Comparison of ENCODE assay signal across 14 cellular contexts in genomic region chr17:2061441-2061797, GRCh38. TPM values are rescaled to one million over a fixed set of nuclear protein-coding genes. Genes with fewer than 3 reads are reported as not detected.
DNase-seq lines count a peak whose midpoint lies in the region; ATAC-seq and TF ChIP-seq lines count a peak whose summit lies in the region.
"Had no signal": no experiment of that assay in that cellular context is flagged by ENCODE, and none has a peak within 500 bp of the region (broad histone marks: within the 10 kb centered on the region; RNA-seq: fewer than 3 reads in every experiment).

No MANE protein-coding gene starts in this region.

- peaks cover 0 to 95% (median 9%) of the 10 kb centered on the region in 9 donors for H3K36me3 ChIP-seq in heart right ventricle
- H3K36me3 ChIP-seq in rectal smooth muscle tissue (ENCODE audit: control insufficient read depth, insufficient read depth, low read length) = peaks cover 3% of the 10 kb centered on the region
- H3K36me3 ChIP-seq in vagina = peaks cover 0 to 23% of the 10 kb centered on the region in 2 donors

- intact Hi-C loops in heart right ventricle (cut with DNase I) (loop anchor here in 4 of 10 donors (5.0 to 10.0 kb wide), 4 partner anchors 111 to 343 kb away; partner anchors contain the start of gene MNT (in 1 of the 4)), left ventricle myocardium superior (cut with micrococcal nuclease) (no loop called here), left cardiac atrium (cut with DNase I) (loop anchor here in 1 of 2 donors (5.0 kb wide), 1 partner anchor 116 kb away; no protein-coding TSS in a partner anchor), vagina (cut with DNase I) (no loop called here)

- 54 to 70% methylated on average over 15 of the region's 15 CpGs for WGBS in heart right ventricle, 2 donors

- TF ChIP-seq CTCF in heart right ventricle (IDR thresholded peaks at IDR 0.05) (no peak), vagina (IDR thresholded peaks at IDR 0.05) (no peak)

- ATAC-seq in heart right ventricle = peak in 1 of 8 donors; percentile 0
- ATAC-seq in left ventricle myocardium superior = no peak
- no peak for ATAC-seq in left cardiac atrium
- no peak for ATAC-seq in HG02840 (IDR thresholded peaks at IDR 0.05; ENCODE audit: low FRiP score, unreplicated experiment)
- ATAC-seq: activated T-cell treated with anti-CD3 and anti-CD28 coated beads, Interleukin-2, amount 50 U/mL, for 72 hours; effector memory CD8-positive, alpha-beta T cell; natural killer cell treated with Interleukin-12 subunit alpha and Interleukin-12 subunit beta and Interleukin-15 and Interleukin-18, amount 100 ng/mL, for 72 hours; stimulated activated naive CD8-positive, alpha-beta T cell treated with anti-CD3 and anti-CD28 coated beads, Interleukin-15, Interleukin-2, amounts not matched to agents 100 U/mL and 50 U/mL, for 24 hours had no signal

- peak overlapping the region in 6 of 10 donors; percentile 8 to 83 (median 71) for H3K4me3 ChIP-seq in heart right ventricle
- no peak overlapping the region for H3K4me3 ChIP-seq in rectal smooth muscle tissue (ENCODE audit: low read length)
- no peak overlapping the region for H3K4me3 ChIP-seq in vagina

- H3K27me3 ChIP-seq in heart right ventricle = peaks cover 0 to 26% (median 8%) of the 10 kb centered on the region in 7 donors
- H3K27me3 ChIP-seq in rectal smooth muscle tissue (ENCODE audit: control insufficient read depth, insufficient read depth, low read length) = no peaks in the 10 kb centered on the region
- no peaks in the 10 kb centered on the region for H3K27me3 ChIP-seq in vagina

- H3K9me3 ChIP-seq in heart right ventricle (no peaks in the 10 kb centered on the region), vagina (no peaks in the 10 kb centered on the region)

- no peak for TF ChIP-seq POLR2A in vagina (IDR thresholded peaks at IDR 0.05)

- no peak for DNase-seq in heart right ventricle
- no peak for DNase-seq in left ventricle myocardium superior
- DNase-seq in left cardiac atrium = peak; percentile 33
- DNase-seq in vagina (ENCODE audit: extremely low spot score in 2 of 2) = no peak
- no peak for DNase-seq in COLO829 (ENCODE audit: low spot score)
- DNase-seq in kidney tubule cell (ENCODE audit: low spot score) = no peak
- DNase-seq: activated T-cell treated with anti-CD3 and anti-CD28 coated beads, Interleukin-2, amount 50 U/mL, for 72 hours; effector memory CD8-positive, alpha-beta T cell; NCI-H1930; NCI-H774; stimulated activated naive CD8-positive, alpha-beta T cell treated with anti-CD3 and anti-CD28 coated beads, Interleukin-15, Interleukin-2, amounts not matched to agents 100 U/mL and 50 U/mL, for 24 hours had no signal

- peak overlapping the region; percentile 78 to 97 (median 93) for H3K27ac ChIP-seq in heart right ventricle
- peak overlapping the region; percentile 82 for H3K27ac ChIP-seq in rectal smooth muscle tissue (ENCODE audit: low read depth, low read length)
- H3K27ac ChIP-seq in vagina = peak overlapping the region; percentile 95

- H3K9ac ChIP-seq in rectal smooth muscle tissue (ENCODE audit: low read length) = peak overlapping the region; percentile 6

- H3K4me1 ChIP-seq in heart right ventricle (peaks cover 35 to 91% (median 86%) of the 10 kb centered on the region in 9 donors), rectal smooth muscle tissue (ENCODE audit: control insufficient read depth, insufficient read depth, low read length) (peaks cover 39% of the 10 kb centered on the region), vagina (peaks cover 64% of the 10 kb centered on the region)

RNA-seq across cellular contexts. Expression of gene HIC1, which starts 6.5 kb away (rescaled TPM):
- total RNA-seq in heart right ventricle (10 to 100 TPM in 7 of 10 donors, 1 to 10 TPM in 3; 3.5 to 37.5 (median 12.1) TPM), left ventricle myocardium superior (19.0 TPM), left cardiac atrium (10 to 100 TPM; 20.6 to 22.1 TPM), vagina (33.1 TPM)
- polyA plus RNA-seq in heart right ventricle = 10 to 100 TPM in 1 of 2 donors, 1 to 10 TPM in 1; 8.3 to 14.3 TPM

RNA-seq across cellular contexts. Expression of gene OVCA2, which starts 19.6 kb away (rescaled TPM):
- total RNA-seq in heart right ventricle = 10 to 100 TPM; 15.3 to 25.4 (median 17.6) TPM
- 10 to 100 TPM; 43.3 to 47.5 TPM for polyA plus RNA-seq in heart right ventricle
- total RNA-seq in left ventricle myocardium superior = 14.4 TPM
- total RNA-seq in left cardiac atrium = 10 to 100 TPM; 15.4 to 26.5 TPM
- total RNA-seq in vagina = 24.3 TPM

RNA-seq across cellular contexts. Expression of gene DPH1, which starts 31.5 kb away (rescaled TPM):
- total RNA-seq in heart right ventricle = 10 to 100 TPM; 22.8 to 40.0 (median 25.9) TPM
- 10 to 100 TPM; 19.0 to 28.9 TPM for polyA plus RNA-seq in heart right ventricle
- total RNA-seq in left ventricle myocardium superior = 28.9 TPM
- total RNA-seq in left cardiac atrium = 10 to 100 TPM; 21.2 to 30.8 TPM
- total RNA-seq in vagina = 43.0 TPM

RNA-seq across cellular contexts. Expression of gene RTN4RL1, which starts 36.3 kb away (rescaled TPM):
- total RNA-seq in heart right ventricle (1 to 10 TPM in 9 of 10 donors, under 1 TPM in 1; 0.81 to 6.3 (median 2.5) TPM), left ventricle myocardium superior (1.9 TPM), left cardiac atrium (1 to 10 TPM; 6.2 to 7.6 TPM), vagina (3.7 TPM)
- 1 to 10 TPM; 3.0 to 3.1 TPM for polyA plus RNA-seq in heart right ventricle
- total RNA-seq: natural killer cell treated with Interleukin-12 subunit alpha and Interleukin-12 subunit beta and Interleukin-15 and Interleukin-18, amount 100 ng/mL, for 72 hours had no signal

Comparison
In these comparisons a context has a peak if more than half of its experiments do, and no peak if none do; other contexts are left out.
1. H3K4me3 ChIP-seq: peak in heart right ventricle (6 of 10); none in rectal smooth muscle tissue (single experiment) and vagina (0 of 2).
2. Peak in every context shown above with its lines, with median percentiles within 50 percentile points of each other: H3K27ac ChIP-seq.